In the genomic region with DNA sequence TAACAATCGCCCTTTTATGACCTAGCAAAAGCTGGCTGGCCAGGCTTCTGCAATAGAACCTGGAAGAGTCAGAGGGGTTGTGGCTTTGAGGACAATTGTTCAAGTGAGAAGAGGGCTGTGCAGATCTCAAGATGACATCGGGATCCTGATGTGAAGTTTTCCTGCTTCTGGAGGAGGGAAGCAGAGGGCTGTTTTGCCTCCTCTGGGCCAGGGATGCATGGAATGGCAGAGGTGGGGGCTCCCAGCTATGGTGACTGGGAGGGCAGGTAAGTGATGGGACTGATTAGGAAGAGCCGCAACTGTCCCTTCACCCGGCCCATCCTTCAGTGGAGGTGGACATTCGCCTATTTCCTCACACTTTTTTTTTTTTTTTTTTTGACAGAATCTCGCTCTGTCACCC, we compare ENCODE assay signal across 16 cellular contexts. TPM values are rescaled to one million over a fixed set of nuclear protein-coding genes. Genes with fewer than 3 reads are reported as not detected.
DNase-seq lines count a peak whose midpoint lies in the region; ATAC-seq and TF ChIP-seq lines count a peak whose summit lies in the region.
"Had no signal": no experiment of that assay in that cellular context is flagged by ENCODE, and none has a peak within 500 bp of the region (broad histone marks: within the 10 kb centered on the region; RNA-seq: fewer than 3 reads in every experiment).

No MANE protein-coding gene starts in this region.

- DNase-seq in coronary artery (ENCODE audit: low spot score) (peak; percentile 31), left lobe of liver (ENCODE audit: low spot score) (peak; percentile 14), posterior vena cava (ENCODE audit: low spot score) (peak; percentile 31), vagina (ENCODE audit: extremely low spot score in 2 of 2) (peak; percentile 34 to 61), chondrocyte (ENCODE audit: low spot score) (no peak), germinal center (ENCODE audit: low spot score) (no peak)
- no peak for DNase-seq in CD8-positive, alpha-beta memory T cell
- DNase-seq: ACHN; BE2C; C1 segment of cervical spinal cord; CD4-positive, CD25-positive, alpha-beta regulatory T cell; GOT3; H9 had no signal

- H3K27me3 ChIP-seq in vagina, result no peaks in the 10 kb centered on the region
- H3K27me3 ChIP-seq in CD8-positive, alpha-beta memory T cell (ENCODE audit: insufficient read depth, low read length, poor library complexity, severe bottlenecking), result peaks cover 8% of the 10 kb centered on the region
- H3K27me3 ChIP-seq: BE2C had no signal

- no peak overlapping the region for H3K27ac ChIP-seq in coronary artery
- H3K27ac ChIP-seq in vagina, result no peak overlapping the region
- H3K27ac ChIP-seq in CD8-positive, alpha-beta memory T cell (ENCODE audit: low read depth, low read length), result no peak overlapping the region
- H3K27ac ChIP-seq: HL-60 had no signal

- no peak for TF ChIP-seq POLR2A in vagina (IDR thresholded peaks at IDR 0.05)

- POLR2A ChIA-PET in CD8-positive, alpha-beta memory T cell (lab: Charles Lee), result no interaction called here

- CTCF ChIA-PET in CD8-positive, alpha-beta memory T cell (lab: Charles Lee), result no interaction called here

- intact Hi-C loops in posterior vena cava (cut with DNase I) (loop anchor here in 1 of 2 donors (10.0 kb wide), 2 partner anchors 414 to 744 kb away; no protein-coding TSS in a partner anchor), vagina (cut with DNase I) (no loop called here)

- H3K9me3 Mint-ChIP-seq in CD8-positive, alpha-beta memory T cell, result peaks cover 0 to 1% (median 0%) of the 10 kb centered on the region in 5 donors
- no peaks in the 10 kb centered on the region for H3K9me3 Mint-ChIP-seq in chondrocyte (ENCODE audit: low read depth)
- H3K9me3 Mint-ChIP-seq: H9 had no signal

- H3K27ac Mint-ChIP-seq in CD8-positive, alpha-beta memory T cell, result no peak overlapping the region
- H3K27ac Mint-ChIP-seq in chondrocyte (ENCODE audit: unreplicated experiment), result no peak overlapping the region
- H3K27ac Mint-ChIP-seq: CD4-positive, CD25-positive, alpha-beta regulatory T cell; H9 had no signal

- H3K4me1 Mint-ChIP-seq in CD8-positive, alpha-beta memory T cell, result peaks cover 0 to 8% (median 4%) of the 10 kb centered on the region in 3 donors
- peaks cover 8% of the 10 kb centered on the region for H3K4me1 Mint-ChIP-seq in chondrocyte (ENCODE audit: low read depth)

- no peak overlapping the region for H3K4me3 ChIP-seq in coronary artery
- no peak overlapping the region for H3K4me3 ChIP-seq in vagina
- H3K4me3 ChIP-seq in CD8-positive, alpha-beta memory T cell (ENCODE audit: low read length), result no peak overlapping the region

- H3K9me3 ChIP-seq in vagina, result no peaks in the 10 kb centered on the region
- H3K9me3 ChIP-seq in CD8-positive, alpha-beta memory T cell (ENCODE audit: low read length), result no peaks in the 10 kb centered on the region
- H3K9me3 ChIP-seq: BE2C had no signal

- TF ChIP-seq CTCF in coronary artery (IDR thresholded peaks at IDR 0.05) (no peak), vagina (IDR thresholded peaks at IDR 0.05) (no peak), chondrocyte (IDR thresholded peaks at IDR 0.05) (no peak)

- H3K36me3 Mint-ChIP-seq in CD8-positive, alpha-beta memory T cell, result no peaks in the 10 kb centered on the region
- no peaks in the 10 kb centered on the region for H3K36me3 Mint-ChIP-seq in chondrocyte (ENCODE audit: low read depth)
- H3K36me3 Mint-ChIP-seq: CD4-positive, CD25-positive, alpha-beta regulatory T cell had no signal

- peaks cover 15 to 61% of the 10 kb centered on the region in 2 donors for H3K27me3 Mint-ChIP-seq in CD8-positive, alpha-beta memory T cell
- H3K27me3 Mint-ChIP-seq in chondrocyte (ENCODE audit: low read depth), result peaks cover 43% of the 10 kb centered on the region

- no peak for ATAC-seq in left lobe of liver

- no peaks in the 10 kb centered on the region for H3K4me1 ChIP-seq in vagina
- H3K4me1 ChIP-seq in CD8-positive, alpha-beta memory T cell (ENCODE audit: insufficient read depth, low read length), result no peaks in the 10 kb centered on the region
- H3K4me1 ChIP-seq: BE2C, Caco-2 had no signal

- H3K4me3 Mint-ChIP-seq in CD8-positive, alpha-beta memory T cell, result no peak overlapping the region
- no peak overlapping the region for H3K4me3 Mint-ChIP-seq in chondrocyte (ENCODE audit: unreplicated experiment)
- H3K4me3 Mint-ChIP-seq: CD4-positive, CD25-positive, alpha-beta regulatory T cell; H9 had no signal

- no peaks in the 10 kb centered on the region for H3K36me3 ChIP-seq in vagina
- H3K36me3 ChIP-seq in CD8-positive, alpha-beta memory T cell (ENCODE audit: insufficient read depth, low read length), result no peaks in the 10 kb centered on the region
- H3K36me3 ChIP-seq: BE2C had no signal

RNA-seq across cellular contexts. Expression of a gene that starts 43.4 kb away (rescaled TPM):
- 70.4 TPM for total RNA-seq in left lobe of liver
- total RNA-seq in posterior vena cava, result 10 to 100 TPM; 48.1 to 55.4 TPM
- 81.3 TPM for total RNA-seq in vagina
- total RNA-seq in CD8-positive, alpha-beta memory T cell, result 10 to 100 TPM; 37.5 to 40.9 TPM
- polyA plus RNA-seq in CD8-positive, alpha-beta memory T cell, result 74.7 TPM
- 56.6 to 66.2 TPM (median 65.1 TPM) in 3 replicates for total RNA-seq in chondrocyte

RNA-seq across cellular contexts. Expression of a gene that starts 50.0 kb away (rescaled TPM):
- 0.15 TPM for total RNA-seq in left lobe of liver
- under 1 TPM; 0.52 to 0.65 TPM for total RNA-seq in posterior vena cava
- total RNA-seq in vagina, result 8.3 TPM
- under 1 TPM in 1 of 2 experiments, not detected in 1; 0.33 TPM for total RNA-seq in CD8-positive, alpha-beta memory T cell
- polyA plus RNA-seq in CD8-positive, alpha-beta memory T cell, result not detected
- 1.4 to 3.1 TPM (median 2.7 TPM) in 3 replicates for total RNA-seq in chondrocyte
- total RNA-seq: Caco-2; CD4-positive, CD25-positive, alpha-beta regulatory T cell; HT1080 had no signal
- polyA plus RNA-seq: CD4-positive, CD25-positive, alpha-beta regulatory T cell had no signal

Comparison
In these comparisons a context has a peak if more than half of its experiments do, and no peak if none do; other contexts are left out.
1. DNase-seq: peak in coronary artery (single experiment), left lobe of liver (single experiment), posterior vena cava (single experiment) and vagina (2 of 2); none in CD8-positive, alpha-beta memory T cell (0 of 5), chondrocyte (single experiment) and germinal center (single experiment).